24 cellular contexts compared by ENCODE assay signal in genomic region chr18:62200121-62200914, GRCh38. TPM values are rescaled to one million over a fixed set of nuclear protein-coding genes. Genes with fewer than 3 reads are reported as not detected.
DNase-seq lines count a peak whose midpoint lies in the region; ATAC-seq and TF ChIP-seq lines count a peak whose summit lies in the region.
"Had no signal": no experiment of that assay in that cellular context is flagged by ENCODE, and none has a peak within 500 bp of the region (broad histone marks: within the 10 kb centered on the region; RNA-seq: fewer than 3 reads in every experiment).

No MANE protein-coding gene starts in this region.

- peak; percentile 45 for ATAC-seq in activated CD4-positive, alpha-beta T cell treated with anti-CD3 and anti-CD28 coated beads for 36 hours
- peak; percentile 61 for ATAC-seq in stimulated activated naive CD8-positive, alpha-beta T cell treated with anti-CD3 and anti-CD28 coated beads, Interleukin-15, amount 100 ng/mL, for 72 hours
- ATAC-seq in HG03039 (IDR thresholded peaks at IDR 0.05; ENCODE audit: unreplicated experiment), result no peak
- ATAC-seq: activated T-cell treated with anti-CD3 and anti-CD28 coated beads, Interleukin-2, amount 50 U/mL, for 72 hours; sciatic nerve; WTC11 had no signal

- no peaks in the 10 kb centered on the region for H3K27me3 Mint-ChIP-seq in activated CD4-positive, alpha-beta T cell treated with anti-CD3 and anti-CD28 coated beads for 36 hours
- no peaks in the 10 kb centered on the region for H3K27me3 Mint-ChIP-seq in activated CD4-positive, alpha-beta T cell treated with anti-CD3 and anti-CD28 coated beads, Interleukin-2, amount 10 ng/mL, durations not matched to agents 24 days and 14 days
- H3K27me3 Mint-ChIP-seq in stimulated activated naive CD8-positive, alpha-beta T cell treated with anti-CD3 and anti-CD28 coated beads, Interleukin-15, amount 100 ng/mL, for 72 hours, result no peaks in the 10 kb centered on the region
- H3K27me3 Mint-ChIP-seq: B cell; central memory CD8-positive, alpha-beta T cell had no signal

- 68% methylated on average over 3 of the region's 3 CpGs for whole genome bisulfite sequencing in hepatocyte (ENCODE audit: low lambda C conversion rate, missing lambda C conversion rate)
- WGBS in SK-N-SH (ENCODE audit: low lambda C conversion rate), result 83% methylated on average over 3 of the region's 3 CpGs

- TF ChIP-seq CTCF in hepatocyte (IDR thresholded peaks at IDR 0.05; ENCODE audit: poor library complexity) (no peak), SK-N-SH (IDR thresholded peaks at IDR 0.05) (no peak)

- POLR2A ChIA-PET in activated CD4-positive, alpha-beta T cell treated with anti-CD3 and anti-CD28 coated beads for 36 hours (lab: Charles Lee), result no interaction called here
- POLR2A ChIA-PET in SK-N-SH (lab: Yijun Ruan, JAX), result no interaction called here

- no peaks in the 10 kb centered on the region for H3K9me3 Mint-ChIP-seq in activated CD4-positive, alpha-beta T cell treated with anti-CD3 and anti-CD28 coated beads for 36 hours (ENCODE audit: low read depth)
- H3K9me3 Mint-ChIP-seq in activated CD4-positive, alpha-beta T cell treated with anti-CD3 and anti-CD28 coated beads, Interleukin-2, amount 10 ng/mL, durations not matched to agents 24 days and 14 days, result no peaks in the 10 kb centered on the region
- H3K9me3 Mint-ChIP-seq in stimulated activated naive CD8-positive, alpha-beta T cell treated with anti-CD3 and anti-CD28 coated beads, Interleukin-15, amount 100 ng/mL, for 72 hours, result no peaks in the 10 kb centered on the region
- H3K9me3 Mint-ChIP-seq: activated T-cell treated with anti-CD3 and anti-CD28 coated beads, Interleukin-2, amount 50 U/mL, for 72 hours; central memory CD8-positive, alpha-beta T cell; T-helper 2 cell treated with Interferon-gamma antibody and Interleukin-4, amounts not matched to agents 5 μg/mL and 100 μg/mL, for 36 hours; WTC11 had no signal

- no peak for DNase-seq in activated CD4-positive, alpha-beta T cell treated with anti-CD3 and anti-CD28 coated beads for 36 hours
- DNase-seq in activated CD4-positive, alpha-beta T cell treated with anti-CD3 and anti-CD28 coated beads, Interleukin-2, amount 10 ng/mL, durations not matched to agents 24 days and 14 days, result no peak
- peak; percentile 7 for DNase-seq in astrocyte of the hippocampus (ENCODE audit: low read depth, low spot score)
- DNase-seq in hepatocyte (ENCODE audit: low spot score), result no peak
- no peak for DNase-seq in stimulated activated naive CD8-positive, alpha-beta T cell treated with anti-CD3 and anti-CD28 coated beads, Interleukin-15, amount 100 ng/mL, for 72 hours
- no peak for DNase-seq in SK-N-SH
- DNase-seq in Karpas-422, result no peak
- DNase-seq: 8988T; activated CD8-positive, alpha-beta memory T cell treated with anti-CD3 and anti-CD28 coated beads for 24 hours; activated T-cell treated with anti-CD3 and anti-CD28 coated beads, Interleukin-2, amount 50 U/mL, for 72 hours; COR-L47; effector memory CD4-positive, alpha-beta T cell; NCI-H1436; NCI-H2171; NCI-H774; occipital lobe; stomach had no signal

- no peak for TF ChIP-seq RAD21 in SK-N-SH (IDR thresholded peaks at IDR 0.05; ENCODE audit: low read length)

- CTCF ChIA-PET in activated CD4-positive, alpha-beta T cell treated with anti-CD3 and anti-CD28 coated beads for 36 hours (lab: Charles Lee), result interaction anchor here (0.5 to 4.3 kb wide), 11 partner anchors 10 to 1139 kb away, joined by 3 to 24 read pairs (median 3); partner anchors contain the start of genes PIGN and RELCH
- CTCF ChIA-PET in SK-N-SH (lab: Yijun Ruan, JAX), result interaction anchor here (0.7 to 1.3 kb wide), 3 partner anchors 16 to 782 kb away, joined by 3 to 5 read pairs (median 5); no protein-coding TSS in a partner anchor

- no peak for TF ChIP-seq EP300 in SK-N-SH (IDR thresholded peaks at IDR 0.05; ENCODE audit: borderline replicate concordance in 1 of 2, low read depth in 1 of 2, low read length in 1 of 2)

- peaks cover 8% of the 10 kb centered on the region for H3K4me1 ChIP-seq in hepatocyte (ENCODE audit: insufficient read depth)
- H3K4me1 ChIP-seq in SK-N-SH (ENCODE audit: control insufficient read depth in 1 of 2, insufficient read depth in 2 of 2, low read depth in 1 of 2, low read length in 1 of 2), result no peaks in the 10 kb centered on the region; a peak in 1 of 4 replicates
- H3K4me1 ChIP-seq in Karpas-422 (ENCODE audit: low read length), result 0 out of 2 replicates have a peak, but pooled peaks cover 6% of the 10 kb centered on the region
- H3K4me1 ChIP-seq: SJSA1 had no signal

- H3K4me2 ChIP-seq in hepatocyte (peak overlapping the region; percentile 48), SK-N-SH (no peak overlapping the region), Karpas-422 (ENCODE audit: low read depth, low read length, poor library complexity, severe bottlenecking) (no peak overlapping the region)

- no peak overlapping the region for H3K4me3 ChIP-seq in hepatocyte
- H3K4me3 ChIP-seq in SK-N-SH (ENCODE audit: low read depth in 2 of 2, low read length in 1 of 2), result no peak overlapping the region
- no peak overlapping the region for H3K4me3 ChIP-seq in Karpas-422 (ENCODE audit: low read length)
- H3K4me3 ChIP-seq: SJSA1, stomach had no signal

- no peak overlapping the region for H2AFZ ChIP-seq in hepatocyte
- H2AFZ ChIP-seq in SK-N-SH (ENCODE audit: low read depth), result no peak overlapping the region
- no peak overlapping the region for H2AFZ ChIP-seq in Karpas-422 (ENCODE audit: low read length)

- no peaks in the 10 kb centered on the region for H3K27me3 ChIP-seq in hepatocyte
- no peaks in the 10 kb centered on the region for H3K27me3 ChIP-seq in SK-N-SH (ENCODE audit: insufficient read depth)
- H3K27me3 ChIP-seq in Karpas-422 (ENCODE audit: low read length), result no peaks in the 10 kb centered on the region
- H3K27me3 ChIP-seq: SJSA1, stomach had no signal

- no peak overlapping the region for H3K9ac ChIP-seq in SK-N-SH
- no peak overlapping the region for H3K9ac ChIP-seq in Karpas-422 (ENCODE audit: low read length)

- H3K27ac ChIP-seq in hepatocyte (peak overlapping the region; percentile 61), SK-N-SH (ENCODE audit: low read depth in 2 of 2, low read length in 1 of 2) (no peak overlapping the region), Karpas-422 (ENCODE audit: low read length) (no peak overlapping the region)
- H3K27ac ChIP-seq: SJSA1 had no signal

- H3F3A ChIP-seq in SK-N-SH (replicated peaks; ENCODE audit: insufficient read depth), result peaks cover 7% of the 10 kb centered on the region

- H4K20me1 ChIP-seq in hepatocyte (ENCODE audit: insufficient read depth, poor library complexity, severe bottlenecking), result peaks cover 16% of the 10 kb centered on the region
- peaks cover 6% of the 10 kb centered on the region for H4K20me1 ChIP-seq in SK-N-SH (ENCODE audit: insufficient read depth)
- no peaks in the 10 kb centered on the region for H4K20me1 ChIP-seq in Karpas-422 (ENCODE audit: insufficient read depth, low read depth, low read length)

- H3K9me2 ChIP-seq in hepatocyte (replicated peaks; ENCODE audit: insufficient read depth) (no peaks in the 10 kb centered on the region), SK-N-SH (no peaks in the 10 kb centered on the region), Karpas-422 (replicated peaks; ENCODE audit: insufficient read depth, low read length) (no peaks in the 10 kb centered on the region)

- H3K9me3 ChIP-seq in hepatocyte (ENCODE audit: low read depth) (no peaks in the 10 kb centered on the region), SK-N-SH (no peaks in the 10 kb centered on the region), Karpas-422 (ENCODE audit: low read length) (no peaks in the 10 kb centered on the region)
- H3K9me3 ChIP-seq: SJSA1, stomach had no signal

- H3K4me3 Mint-ChIP-seq in activated CD4-positive, alpha-beta T cell treated with anti-CD3 and anti-CD28 coated beads for 36 hours, result no peak overlapping the region
- no peak overlapping the region for H3K4me3 Mint-ChIP-seq in activated CD4-positive, alpha-beta T cell treated with anti-CD3 and anti-CD28 coated beads, Interleukin-2, amount 10 ng/mL, durations not matched to agents 24 days and 14 days
- H3K4me3 Mint-ChIP-seq in stimulated activated naive CD8-positive, alpha-beta T cell treated with anti-CD3 and anti-CD28 coated beads, Interleukin-15, amount 100 ng/mL, for 72 hours, result no peak overlapping the region
- H3K4me3 Mint-ChIP-seq: activated T-cell treated with anti-CD3 and anti-CD28 coated beads, Interleukin-2, amount 50 U/mL, for 72 hours; B cell; central memory CD8-positive, alpha-beta T cell; T-helper 2 cell treated with Interferon-gamma antibody and Interleukin-4, amounts not matched to agents 5 μg/mL and 100 μg/mL, for 36 hours; WTC11 had no signal

- H3K79me2 ChIP-seq in hepatocyte (peaks cover 92% of the 10 kb centered on the region), SK-N-SH (ENCODE audit: insufficient read depth) (peaks cover 89% of the 10 kb centered on the region), Karpas-422 (ENCODE audit: low read length) (peaks cover 98% of the 10 kb centered on the region)

- no peak overlapping the region for H3K27ac Mint-ChIP-seq in activated CD4-positive, alpha-beta T cell treated with anti-CD3 and anti-CD28 coated beads for 36 hours
- no peak overlapping the region for H3K27ac Mint-ChIP-seq in activated CD4-positive, alpha-beta T cell treated with anti-CD3 and anti-CD28 coated beads, Interleukin-2, amount 10 ng/mL, durations not matched to agents 24 days and 14 days
- no peak overlapping the region for H3K27ac Mint-ChIP-seq in stimulated activated naive CD8-positive, alpha-beta T cell treated with anti-CD3 and anti-CD28 coated beads, Interleukin-15, amount 100 ng/mL, for 72 hours
- H3K27ac Mint-ChIP-seq: activated T-cell treated with anti-CD3 and anti-CD28 coated beads, Interleukin-2, amount 50 U/mL, for 72 hours; B cell; T-helper 2 cell treated with Interferon-gamma antibody and Interleukin-4, amounts not matched to agents 5 μg/mL and 100 μg/mL, for 36 hours had no signal

- no peaks in the 10 kb centered on the region for H3K36me3 ChIP-seq in hepatocyte (replicated peaks; ENCODE audit: insufficient read depth, low read depth)
- no peaks in the 10 kb centered on the region for H3K36me3 ChIP-seq in SK-N-SH (replicated peaks in 1 of 2; ENCODE audit: control insufficient read depth in 1 of 2, insufficient read depth in 2 of 2, low read length in 1 of 2)
- H3K36me3 ChIP-seq in Karpas-422 (ENCODE audit: insufficient read depth, low read length), result peaks cover 25% of the 10 kb centered on the region
- H3K36me3 ChIP-seq: SJSA1, stomach had no signal

- peaks cover 50% of the 10 kb centered on the region for H3K4me1 Mint-ChIP-seq in activated CD4-positive, alpha-beta T cell treated with anti-CD3 and anti-CD28 coated beads for 36 hours
- H3K4me1 Mint-ChIP-seq in activated CD4-positive, alpha-beta T cell treated with anti-CD3 and anti-CD28 coated beads, Interleukin-2, amount 10 ng/mL, durations not matched to agents 24 days and 14 days, result peaks cover 23% of the 10 kb centered on the region
- peaks cover 55% of the 10 kb centered on the region for H3K4me1 Mint-ChIP-seq in stimulated activated naive CD8-positive, alpha-beta T cell treated with anti-CD3 and anti-CD28 coated beads, Interleukin-15, amount 100 ng/mL, for 72 hours
- H3K4me1 Mint-ChIP-seq: WTC11 had no signal

- intact Hi-C loops in activated CD4-positive, alpha-beta T cell treated with anti-CD3 and anti-CD28 coated beads for 36 hours (cut with DNase I, micrococcal nuclease), result no loop called here
- intact Hi-C loops in activated CD4-positive, alpha-beta T cell treated with anti-CD3 and anti-CD28 coated beads, Interleukin-2, amount 10 ng/mL, durations not matched to agents 24 days and 14 days (cut with micrococcal nuclease), result no loop called here

- no peaks in the 10 kb centered on the region for H3K36me3 Mint-ChIP-seq in activated CD4-positive, alpha-beta T cell treated with anti-CD3 and anti-CD28 coated beads for 36 hours (ENCODE audit: low read depth)
- peaks cover 6% of the 10 kb centered on the region for H3K36me3 Mint-ChIP-seq in activated CD4-positive, alpha-beta T cell treated with anti-CD3 and anti-CD28 coated beads, Interleukin-2, amount 10 ng/mL, durations not matched to agents 24 days and 14 days (ENCODE audit: low read depth)
- H3K36me3 Mint-ChIP-seq: WTC11 had no signal

RNA-seq across cellular contexts. Expression of gene RELCH, which starts 13.3 kb away (rescaled TPM):
- 10 to 100 TPM; 20.5 to 20.7 TPM for total RNA-seq in activated CD4-positive, alpha-beta T cell treated with anti-CD3 and anti-CD28 coated beads for 36 hours
- total RNA-seq in activated CD4-positive, alpha-beta T cell treated with anti-CD3 and anti-CD28 coated beads, Interleukin-2, amount 10 ng/mL, durations not matched to agents 24 days and 14 days, result 30.6 and 31.1 TPM in 2 replicates
- total RNA-seq in hepatocyte, result 28.9 and 45.8 TPM in 2 replicates
- polyA plus RNA-seq in hepatocyte (8.3 and 9.3 TPM in 2 replicates), SK-N-SH (2012; rRNA removed) (7.4 and 11.0 TPM in 2 replicates)
- polyA plus RNA-seq in SK-N-SH (2012; cell fraction: cytosol; rRNA removed), result 6.7 and 8.0 TPM in 2 replicates
- polyA plus RNA-seq in SK-N-SH (2012; cell fraction: nucleus; rRNA removed), result 14.3 and 23.1 TPM in 2 replicates
- total RNA-seq in Karpas-422 (2014; rRNA removed; shearing (Covaris generic); ENCODE audit: low replicate concordance), result 39.4 and 91.9 TPM in 2 replicates

RNA-seq across cellular contexts. Expression of gene PIGN, which starts 13.5 kb away (rescaled TPM):
- total RNA-seq in activated CD4-positive, alpha-beta T cell treated with anti-CD3 and anti-CD28 coated beads for 36 hours, result 10 to 100 TPM; 29.0 to 29.4 TPM
- 32.0 and 33.9 TPM in 2 replicates for total RNA-seq in activated CD4-positive, alpha-beta T cell treated with anti-CD3 and anti-CD28 coated beads, Interleukin-2, amount 10 ng/mL, durations not matched to agents 24 days and 14 days
- total RNA-seq in hepatocyte, result 42.9 and 49.2 TPM in 2 replicates
- polyA plus RNA-seq in hepatocyte, result 18.9 and 25.2 TPM in 2 replicates
- polyA plus RNA-seq in SK-N-SH (2012; rRNA removed), result 6.1 and 10.4 TPM in 2 replicates
- 11.5 and 12.8 TPM in 2 replicates for polyA plus RNA-seq in SK-N-SH (2012; cell fraction: cytosol; rRNA removed)
- polyA plus RNA-seq in SK-N-SH (2012; cell fraction: nucleus; rRNA removed), result 3.6 and 8.9 TPM in 2 replicates
- 33.8 and 68.5 TPM in 2 replicates for total RNA-seq in Karpas-422 (2014; rRNA removed; shearing (Covaris generic); ENCODE audit: low replicate concordance)
